In the genomic region with DNA sequence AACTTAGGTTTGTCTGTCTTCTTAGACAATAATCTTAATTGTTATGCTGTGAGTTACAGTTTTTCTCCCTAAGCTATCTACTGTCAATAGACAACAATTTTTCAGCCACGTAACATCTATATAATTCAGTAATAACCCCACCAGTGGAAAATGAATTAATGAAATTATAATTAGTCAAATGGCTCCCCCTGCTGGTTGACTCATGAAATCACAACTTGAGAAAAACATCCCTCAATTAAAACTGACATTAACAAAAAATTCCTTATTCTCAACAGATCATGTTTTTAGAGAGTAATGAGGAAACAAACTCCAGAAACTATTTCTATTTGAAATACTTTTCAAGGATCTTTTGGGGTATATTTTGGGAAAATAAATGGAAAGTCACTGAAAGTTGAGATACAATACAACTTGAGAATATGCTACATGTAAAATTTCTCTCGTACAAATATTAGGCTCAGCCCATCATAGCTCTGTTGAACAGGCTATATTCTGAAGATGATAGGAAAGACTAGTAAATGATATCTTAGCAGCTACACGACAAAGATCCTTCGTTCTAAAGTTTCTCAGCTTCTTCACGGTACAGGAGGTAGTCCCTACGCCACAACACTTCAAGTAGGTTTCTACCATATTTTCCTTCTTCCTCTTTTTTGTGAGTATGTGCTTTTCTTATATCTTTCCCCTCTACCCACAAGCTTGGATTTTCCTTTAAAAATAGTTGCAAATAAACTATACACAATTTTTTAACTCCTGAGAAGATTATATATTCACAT, we compare ENCODE assay signal across 8 cellular contexts. TPM values are rescaled to one million over a fixed set of nuclear protein-coding genes. Genes with fewer than 3 reads are reported as not detected.
A peak's percentile ranks its signal among the peaks of the same experiment; 100 is the strongest.
DNase-seq lines count a peak whose midpoint lies in the region; ATAC-seq and TF ChIP-seq lines count a peak whose summit lies in the region.

No MANE protein-coding gene starts in this region.

- intact Hi-C loops in tibial artery (cut with DNase I; ENCODE audit: low total_unique reads) = loop anchor here (2.0 kb wide), 1 partner anchor 252 kb away; a partner anchor contains a TSS

- no peaks in the 10 kb centered on the region for H3K27me3 ChIP-seq in DOHH2 (ENCODE audit: control insufficient read depth, low read length)
- H3K27me3 ChIP-seq in tibial artery = no peaks in the 10 kb centered on the region

- ATAC-seq in activated T-helper 17 cell treated with anti-CD3 and anti-CD28 coated beads, Interleukin-2, amount 50 U/mL, for 72 hours (replicated peaks) = no peak
- no peak for ATAC-seq in GM21529 (IDR thresholded peaks at IDR 0.05; ENCODE audit: unreplicated experiment)
- ATAC-seq in HG02981 (IDR thresholded peaks at IDR 0.05; ENCODE audit: unreplicated experiment) = no peak

- H3K36me3 Mint-ChIP-seq in activated T-helper 17 cell treated with anti-CD3 and anti-CD28 coated beads, Interleukin-2, amount 50 U/mL, for 72 hours (ENCODE audit: low read depth) = peaks cover 92% of the 10 kb centered on the region

- H3K4me1 ChIP-seq in DOHH2 (ENCODE audit: control insufficient read depth, low read length) (peaks cover 13% of the 10 kb centered on the region), tibial artery (no peaks in the 10 kb centered on the region)

- H3K27ac ChIP-seq in DOHH2 (ENCODE audit: low read depth, low read length) (no peak overlapping the region), tibial artery (no peak overlapping the region)

- no peaks in the 10 kb centered on the region for H3K9me2 ChIP-seq in DOHH2 (replicated peaks; ENCODE audit: control insufficient read depth, low read length)

- H3K36me3 ChIP-seq in DOHH2 (ENCODE audit: control insufficient read depth, low read length) (peaks cover 20% of the 10 kb centered on the region), tibial artery (peaks cover 14 to 48% (median 18%) of the 10 kb centered on the region in 3 donors)

- TF ChIP-seq CTCF in DOHH2 (IDR thresholded peaks at IDR 0.05; ENCODE audit: low read depth, low read length, poor library complexity, severe bottlenecking) (peak; percentile 84), tibial artery (IDR thresholded peaks at IDR 0.05) (peak; percentile 59 to 79)

- no peaks in the 10 kb centered on the region for H3K9me3 Mint-ChIP-seq in activated T-helper 17 cell treated with anti-CD3 and anti-CD28 coated beads, Interleukin-2, amount 50 U/mL, for 72 hours

- H3F3A ChIP-seq in DOHH2 (ENCODE audit: control insufficient read depth, insufficient read depth) = peaks cover 15% of the 10 kb centered on the region

- peak overlapping the region; percentile 16 for H3K4me3 Mint-ChIP-seq in activated T-helper 17 cell treated with anti-CD3 and anti-CD28 coated beads, Interleukin-2, amount 50 U/mL, for 72 hours

- H3K27me3 Mint-ChIP-seq in activated T-helper 17 cell treated with anti-CD3 and anti-CD28 coated beads, Interleukin-2, amount 50 U/mL, for 72 hours = no peaks in the 10 kb centered on the region

- H3K4me3 ChIP-seq in DOHH2 (ENCODE audit: low read length) (no peak overlapping the region), tibial artery (no peak overlapping the region)

- peak overlapping the region; percentile 27 for H3K4me2 ChIP-seq in DOHH2 (ENCODE audit: low read length)

- no peaks in the 10 kb centered on the region for H3K79me2 ChIP-seq in DOHH2 (ENCODE audit: control insufficient read depth, low read length)

- H3K27ac Mint-ChIP-seq in activated T-helper 17 cell treated with anti-CD3 and anti-CD28 coated beads, Interleukin-2, amount 50 U/mL, for 72 hours = peak overlapping the region; percentile 15

- H4K20me1 ChIP-seq in DOHH2 (ENCODE audit: control insufficient read depth, insufficient read depth, low read depth, low read length) = no peaks in the 10 kb centered on the region

- H3K4me1 Mint-ChIP-seq in activated T-helper 17 cell treated with anti-CD3 and anti-CD28 coated beads, Interleukin-2, amount 50 U/mL, for 72 hours = peaks cover 35% of the 10 kb centered on the region

- H3K9me3 ChIP-seq in DOHH2 (ENCODE audit: control insufficient read depth, insufficient read depth, low read length) = no peaks in the 10 kb centered on the region
- no peaks in the 10 kb centered on the region for H3K9me3 ChIP-seq in tibial artery

- DNase-seq in A172 (ENCODE audit: low spot score) = peak; percentile 61
- peak; percentile 34 for DNase-seq in NCI-H1694 treated with DMSO at 0.1 percent for 48 hours (lab: John Stamatoyannopoulos, UW)
- peak; percentile 26 for DNase-seq in iPS-NIHi7 (ENCODE audit: extremely low spot score)
- DNase-seq in tibial artery = no peak

RNA-seq across cellular contexts. Expression of a gene that starts 20.7 kb away (rescaled TPM):
- total RNA-seq in A172 (2014; rRNA removed; shearing (Covaris generic)) = 61.4 and 180 TPM in 2 replicates
- 100 to 1,000 TPM in 1 of 2 donors, 10 to 100 TPM in 1; 78.1 to 101 TPM for total RNA-seq in activated T-helper 17 cell treated with anti-CD3 and anti-CD28 coated beads, Interleukin-2, amount 50 U/mL, for 72 hours

Comparison
In these comparisons a context has a peak if more than half of its experiments do, and no peak if none do; other contexts are left out.
1. DNase-seq: peak in A172 (single experiment), NCI-H1694 treated with DMSO at 0.1 percent for 48 hours (single experiment) and iPS-NIHi7 (single experiment); none in tibial artery (0 of 2).